21 cellular contexts compared by ENCODE assay signal in the genomic region with DNA sequence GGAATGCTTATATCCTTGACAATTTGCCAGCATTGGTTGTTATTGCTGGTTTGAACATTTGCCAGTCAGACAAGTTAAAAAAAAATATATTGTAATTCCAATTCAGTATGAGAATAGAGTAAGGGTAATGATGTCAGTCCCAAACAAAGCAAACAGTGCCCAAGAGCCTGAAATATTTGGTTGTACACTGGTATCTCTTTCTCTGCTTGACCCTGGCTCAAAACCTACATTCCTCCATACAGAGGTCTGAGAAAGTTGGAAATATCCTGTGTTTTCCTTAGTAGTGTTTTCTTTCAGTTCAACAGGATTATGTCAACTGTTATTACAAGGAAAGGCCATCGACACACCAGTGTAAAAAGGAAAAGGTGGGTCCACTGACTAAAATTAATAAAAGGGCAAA.
DNase-seq lines count a peak whose midpoint lies in the region; ATAC-seq, FAIRE-seq and TF ChIP-seq lines count a peak whose summit lies in the region.
"Had no signal": no experiment of that assay in that cellular context is flagged by ENCODE, and none has a peak within 500 bp of the region (broad histone marks: within the 10 kb centered on the region; RNA-seq: fewer than 3 reads in every experiment).

No MANE protein-coding gene starts in this region.

- POLR2A ChIA-PET in activated CD8-positive, alpha-beta T cell treated with anti-CD3 and anti-CD28 coated beads for 36 hours (lab: Charles Lee), result interaction anchor here (0.6 to 7.0 kb wide), 10 partner anchors 22 to 116 kb away, joined by 3 to 45 read pairs (median 5); no protein-coding TSS in a partner anchor
- POLR2A ChIA-PET in activated CD8-positive, alpha-beta T cell treated with anti-CD3 and anti-CD28 coated beads, Interleukin-2, amount 10 ng/mL, durations not matched to agents 7 days and 5 days (lab: Charles Lee), result no interaction called here

- H3K4me3 Mint-ChIP-seq in activated CD8-positive, alpha-beta T cell treated with anti-CD3 and anti-CD28 coated beads for 36 hours, result peak overlapping the region; percentile 14
- H3K4me3 Mint-ChIP-seq in activated CD8-positive, alpha-beta T cell treated with anti-CD3 and anti-CD28 coated beads, Interleukin-2, amount 10 ng/mL, durations not matched to agents 7 days and 5 days, result no peak overlapping the region
- H3K4me3 Mint-ChIP-seq in T-helper 17 cell, result no peak overlapping the region

- H3K36me3 Mint-ChIP-seq in activated CD8-positive, alpha-beta T cell treated with anti-CD3 and anti-CD28 coated beads for 36 hours (ENCODE audit: low read depth), result peaks cover 58% of the 10 kb centered on the region
- peaks cover 5% of the 10 kb centered on the region for H3K36me3 Mint-ChIP-seq in activated CD8-positive, alpha-beta T cell treated with anti-CD3 and anti-CD28 coated beads, Interleukin-2, amount 10 ng/mL, durations not matched to agents 7 days and 5 days (ENCODE audit: low read depth)
- no peaks in the 10 kb centered on the region for H3K36me3 Mint-ChIP-seq in T-helper 17 cell (ENCODE audit: low read depth)

- H3K9me3 Mint-ChIP-seq in activated CD8-positive, alpha-beta T cell treated with anti-CD3 and anti-CD28 coated beads for 36 hours, result peaks cover 17% of the 10 kb centered on the region
- no peaks in the 10 kb centered on the region for H3K9me3 Mint-ChIP-seq in activated CD8-positive, alpha-beta T cell treated with anti-CD3 and anti-CD28 coated beads, Interleukin-2, amount 10 ng/mL, durations not matched to agents 7 days and 5 days (ENCODE audit: insufficient read depth)

- intact Hi-C loops in activated CD8-positive, alpha-beta T cell treated with anti-CD3 and anti-CD28 coated beads for 36 hours (cut with micrococcal nuclease), result loop anchor here (5.0 kb wide), 1 partner anchor 41 kb away; no protein-coding TSS in a partner anchor

- DNase-seq in activated CD8-positive, alpha-beta T cell treated with anti-CD3 and anti-CD28 coated beads for 36 hours, result no peak
- DNase-seq in activated CD8-positive, alpha-beta T cell treated with anti-CD3 and anti-CD28 coated beads, Interleukin-2, amount 10 ng/mL, durations not matched to agents 7 days and 5 days, result no peak
- DNase-seq in GM12891 (ENCODE audit: insufficient read length, low spot score) (no peak), adipocyte (ENCODE audit: low read depth) (peak; percentile 4), lung microvascular endothelial cell (ENCODE audit: low read depth in 2 of 2) (peak; percentile 5 to 32), HPDE6-E6E7 (ENCODE audit: extremely low spot score) (no peak), T-helper 17 cell (no peak)
- DNase-seq: activated CD4-positive, CD25-positive, alpha-beta regulatory T cell treated with anti-CD3 and anti-CD28 coated beads, Interleukin-2, amount 50 U/mL, for 72 hours; activated CD8-positive, alpha-beta memory T cell treated with anti-CD3 and anti-CD28 coated beads, Interleukin-2, amount 50 U/mL, for 48 hours; Caco-2; caudate nucleus; foreskin melanocyte; islet precursor cell; MM.1S; NCI-H1436 treated with DMSO at 0.1 percent for 48 hours; NCI-H526; nucleus accumbens; testis had no signal

- no peaks in the 10 kb centered on the region for H3K9me3 ChIP-seq in adipocyte (ENCODE audit: control insufficient read depth, low read length)
- no peaks in the 10 kb centered on the region for H3K9me3 ChIP-seq in T-helper 17 cell (ENCODE audit: control insufficient read depth, low read length, poor library complexity, severe bottlenecking)
- H3K9me3 ChIP-seq: Caco-2, testis had no signal

- H3K27me3 ChIP-seq in adipocyte (replicated peaks; ENCODE audit: control insufficient read depth, insufficient read depth, low read length), result no peaks in the 10 kb centered on the region
- H3K27me3 ChIP-seq: testis had no signal

- TF ChIP-seq CTCF in activated CD8-positive, alpha-beta T cell treated with anti-CD3 and anti-CD28 coated beads for 36 hours (IDR thresholded peaks at IDR 0.05), result no peak

- no peak overlapping the region for H3K4me3 ChIP-seq in adipocyte (ENCODE audit: low read length)
- H3K4me3 ChIP-seq: lung, testis had no signal

- H3K9ac ChIP-seq in adipocyte (ENCODE audit: low read length), result no peak overlapping the region

- TF ChIP-seq POLR2A in GM12891 (IDR thresholded peaks at IDR 0.05; ENCODE audit: low read depth, low read length), result no peak

- H3K4me1 Mint-ChIP-seq in activated CD8-positive, alpha-beta T cell treated with anti-CD3 and anti-CD28 coated beads for 36 hours (ENCODE audit: low read depth), result peaks cover 82% of the 10 kb centered on the region
- H3K4me1 Mint-ChIP-seq in activated CD8-positive, alpha-beta T cell treated with anti-CD3 and anti-CD28 coated beads, Interleukin-2, amount 10 ng/mL, durations not matched to agents 7 days and 5 days (ENCODE audit: low read depth), result peaks cover 65% of the 10 kb centered on the region
- peaks cover 32% of the 10 kb centered on the region for H3K4me1 Mint-ChIP-seq in T-helper 17 cell

- no peaks in the 10 kb centered on the region for H3K36me3 ChIP-seq in adipocyte (ENCODE audit: control insufficient read depth, insufficient read depth, low read length, severe bottlenecking)

- FAIRE-seq in GM12891 (lab: Jason Lieb, UNC), result peak; percentile 64

- no peak for ATAC-seq in activated CD8-positive, alpha-beta T cell treated with anti-CD3 and anti-CD28 coated beads for 36 hours
- no peak for ATAC-seq in activated CD8-positive, alpha-beta T cell treated with anti-CD3 and anti-CD28 coated beads, Interleukin-2, amount 10 ng/mL, durations not matched to agents 7 days and 5 days
- ATAC-seq in HG02938 (IDR thresholded peaks at IDR 0.05; ENCODE audit: unreplicated experiment), result no peak
- ATAC-seq in T-helper 17 cell, result no peak
- ATAC-seq: Right ventricle myocardium inferior had no signal

- peaks cover 13% of the 10 kb centered on the region for H3K4me1 ChIP-seq in adipocyte (ENCODE audit: control insufficient read depth, insufficient read depth, low read length)
- H3K4me1 ChIP-seq: Caco-2, testis had no signal

- peak overlapping the region; percentile 99 for H3K27ac Mint-ChIP-seq in activated CD8-positive, alpha-beta T cell treated with anti-CD3 and anti-CD28 coated beads for 36 hours
- H3K27ac Mint-ChIP-seq in activated CD8-positive, alpha-beta T cell treated with anti-CD3 and anti-CD28 coated beads, Interleukin-2, amount 10 ng/mL, durations not matched to agents 7 days and 5 days, result no peak overlapping the region
- no peak overlapping the region for H3K27ac Mint-ChIP-seq in T-helper 17 cell

- no peaks in the 10 kb centered on the region for H3K27me3 Mint-ChIP-seq in activated CD8-positive, alpha-beta T cell treated with anti-CD3 and anti-CD28 coated beads for 36 hours
- no peaks in the 10 kb centered on the region for H3K27me3 Mint-ChIP-seq in activated CD8-positive, alpha-beta T cell treated with anti-CD3 and anti-CD28 coated beads, Interleukin-2, amount 10 ng/mL, durations not matched to agents 7 days and 5 days (ENCODE audit: low read depth)
- no peaks in the 10 kb centered on the region for H3K27me3 Mint-ChIP-seq in T-helper 17 cell

- CTCF ChIA-PET in activated CD8-positive, alpha-beta T cell treated with anti-CD3 and anti-CD28 coated beads for 36 hours (lab: Charles Lee), result no interaction called here
- CTCF ChIA-PET in activated CD8-positive, alpha-beta T cell treated with anti-CD3 and anti-CD28 coated beads, Interleukin-2, amount 10 ng/mL, durations not matched to agents 7 days and 5 days (lab: Charles Lee), result interaction anchor here (0.9 kb wide), 1 partner anchor 101 kb away, joined by 3 read pairs; no protein-coding TSS in a partner anchor

TF ChIP-seq in GM12891, 5 proteins besides CTCF, POLR2A, EP300 and RAD21:
- TF ChIP-seq POLR2AphosphoS5 (IDR thresholded peaks at IDR 0.05; ENCODE audit: low read depth, low read length) (no peak), PAX5 (IDR thresholded peaks at IDR 0.05; ENCODE audit: insufficient read depth, low read length, severe bottlenecking) (no peak), POU2F2 (IDR thresholded peaks at IDR 0.05; ENCODE audit: low read depth, low read length) (no peak), TAF1 (IDR thresholded peaks at IDR 0.05; ENCODE audit: low read depth, low read length) (no peak), SPI1 (IDR thresholded peaks at IDR 0.05; ENCODE audit: low read depth, low read length) (no peak)
TF ChIP-seq in GM12891: peak in this region for 0.

Comparison
In these comparisons a context has a peak if more than half of its experiments do, and no peak if none do; other contexts are left out.
1. DNase-seq: peak in adipocyte (single experiment) and lung microvascular endothelial cell (2 of 2); none in activated CD8-positive, alpha-beta T cell treated with anti-CD3 and anti-CD28 coated beads for 36 hours (single experiment), activated CD8-positive, alpha-beta T cell treated with anti-CD3 and anti-CD28 coated beads, Interleukin-2, amount 10 ng/mL, durations not matched to agents 7 days and 5 days (single experiment), GM12891 (single experiment), HPDE6-E6E7 (single experiment) and T-helper 17 cell (0 of 3).